In the genomic region with DNA sequence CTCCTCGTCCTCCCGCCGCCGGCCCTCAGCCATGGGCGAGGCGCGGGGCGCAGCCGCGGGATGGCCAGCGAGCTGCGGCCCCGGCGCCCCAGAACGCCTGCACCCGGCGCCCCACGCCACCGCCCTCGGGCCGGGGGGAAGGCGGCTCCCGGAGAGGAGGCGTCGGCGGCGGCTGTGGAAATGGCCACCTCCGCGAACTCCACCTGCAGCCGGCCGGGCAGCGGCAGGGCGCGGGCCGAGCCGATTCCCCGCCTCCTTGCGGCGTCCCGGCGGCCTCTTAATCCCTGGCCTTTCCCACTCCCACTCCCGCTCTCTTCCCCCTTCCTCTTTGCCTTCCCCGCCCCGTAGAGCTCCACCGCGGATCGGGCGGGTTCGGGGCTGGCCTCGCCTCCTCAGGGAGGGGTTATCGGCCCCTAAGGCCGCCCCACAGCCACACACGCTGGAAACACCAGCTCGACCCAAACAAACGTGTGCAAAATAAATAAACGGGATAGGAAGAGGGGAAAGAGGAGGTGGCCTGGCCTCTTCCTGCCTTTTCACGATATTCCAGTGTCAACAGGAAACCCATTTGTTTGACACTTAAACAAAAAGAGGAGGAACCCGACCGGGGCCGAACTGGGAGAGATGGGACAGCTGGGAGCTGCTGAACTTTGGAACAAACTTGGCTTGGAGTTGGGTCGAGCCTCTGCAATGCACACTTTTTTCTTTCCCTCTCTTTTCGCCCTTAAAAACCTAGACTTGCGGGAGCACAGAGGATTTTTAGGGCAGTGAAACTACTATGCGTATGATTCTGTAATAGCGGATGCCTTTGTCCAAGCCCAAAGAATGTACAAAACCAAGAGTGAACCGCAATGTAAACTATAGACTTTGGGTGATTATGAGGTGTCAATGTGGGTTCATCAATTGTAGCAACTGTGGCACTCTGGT, we compare ENCODE assay signal across 1 cellular context.
TF ChIP-seq lines count a peak whose summit lies in the region.

A gene with protein sequence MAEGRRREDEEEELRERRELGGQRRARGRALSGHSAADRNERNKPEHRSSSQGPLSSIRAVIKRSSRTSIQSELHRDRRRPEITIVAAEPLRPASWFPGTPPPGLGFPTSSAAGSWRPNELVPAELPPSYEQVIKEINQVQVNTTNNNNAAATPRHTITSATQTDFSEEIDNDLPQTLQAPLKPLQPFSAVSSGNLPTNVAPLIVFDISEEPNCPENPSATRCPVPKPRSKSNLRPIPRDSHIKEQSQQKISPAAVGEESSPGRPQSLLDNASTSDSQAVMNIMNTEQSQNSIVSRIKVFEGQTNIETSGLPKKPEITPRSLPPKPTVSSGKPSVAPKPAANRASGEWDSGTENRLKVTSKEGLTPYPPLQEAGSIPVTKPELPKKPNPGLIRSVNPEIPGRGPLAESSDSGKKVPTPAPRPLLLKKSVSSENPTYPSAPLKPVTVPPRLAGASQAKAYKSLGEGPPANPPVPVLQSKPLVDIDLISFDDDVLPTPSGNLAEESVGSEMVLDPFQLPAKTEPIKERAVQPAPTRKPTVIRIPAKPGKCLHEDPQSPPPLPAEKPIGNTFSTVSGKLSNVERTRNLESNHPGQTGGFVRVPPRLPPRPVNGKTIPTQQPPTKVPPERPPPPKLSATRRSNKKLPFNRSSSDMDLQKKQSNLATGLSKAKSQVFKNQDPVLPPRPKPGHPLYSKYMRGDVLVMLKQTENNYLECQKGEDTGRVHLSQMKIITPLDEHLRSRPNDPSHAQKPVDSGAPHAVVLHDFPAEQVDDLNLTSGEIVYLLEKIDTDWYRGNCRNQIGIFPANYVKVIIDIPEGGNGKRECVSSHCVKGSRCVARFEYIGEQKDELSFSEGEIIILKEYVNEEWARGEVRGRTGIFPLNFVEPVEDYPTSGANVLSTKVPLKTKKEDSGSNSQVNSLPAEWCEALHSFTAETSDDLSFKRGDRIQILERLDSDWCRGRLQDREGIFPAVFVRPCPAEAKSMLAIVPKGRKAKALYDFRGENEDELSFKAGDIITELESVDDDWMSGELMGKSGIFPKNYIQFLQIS (minus strand): TSS at position 286 of the 927 bp plus-strand sequence. CDS start 253 bp downstream, at position 33.

TF ChIP-seq in HepG2, 621 proteins besides CTCF, POLR2A, EP300 and RAD21 (continued from another document and continues in another):
- TF ChIP-seq HMGXB4 (CRISPR knock-in tag; IDR thresholded peaks at IDR 0.05; ENCODE audit: borderline replicate concordance in 1 of 2, low read depth in 1 of 2) (peak; percentile 37 to 58; a peak in 1 of 4 replicates), ZBTB44 (CRISPR knock-in tag; IDR thresholded peaks at IDR 0.05) (no peak), RAD51 (IDR thresholded peaks at IDR 0.05; ENCODE audit: borderline replicate concordance) (no peak), CBX1 (IDR thresholded peaks at IDR 0.05; ENCODE audit: low read depth) (no peak), CHD2 (IDR thresholded peaks at IDR 0.05; ENCODE audit: low read depth, low read length) (no peak), TFAP4 (IDR thresholded peaks at IDR 0.05; ENCODE audit: borderline replicate concordance, low read depth) (peak; percentile 96), FOSL1 (CRISPR knock-in tag; IDR thresholded peaks at IDR 0.05; ENCODE audit: borderline replicate concordance) (peak; percentile 44; the same call in 1 of the 2 replicates), PRDM15 (CRISPR knock-in tag; IDR thresholded peaks at IDR 0.05) (no peak), ZNF136 (CRISPR knock-in tag; IDR thresholded peaks at IDR 0.05; ENCODE audit: low read depth) (no peak; the same call in 1 of the 2 replicates), GABPA (IDR thresholded peaks at IDR 0.05; ENCODE audit: low read depth, low read length) (no peak), GABPA (CRISPR knock-in tag; IDR thresholded peaks at IDR 0.05; ENCODE audit: low read depth) (peak; percentile 78), RELA (CRISPR knock-in tag; IDR thresholded peaks at IDR 0.05) (peak; percentile 83), GRHL1 (CRISPR knock-in tag; conservative IDR thresholded peaks at IDR 0.05) (no peak), ZNF704 (CRISPR knock-in tag; IDR thresholded peaks at IDR 0.05; ENCODE audit: borderline replicate concordance) (no peak), ZZZ3 (CRISPR knock-in tag; IDR thresholded peaks at IDR 0.05; ENCODE audit: borderline replicate concordance) (no peak), CERS6 (CRISPR knock-in tag; IDR thresholded peaks at IDR 0.05) (no peak), ETV6 (CRISPR knock-in tag; conservative IDR thresholded peaks at IDR 0.05) (peak; percentile 44), MTA1 (CRISPR knock-in tag; IDR thresholded peaks at IDR 0.05; ENCODE audit: borderline replicate concordance) (peak; percentile 89), PREB (CRISPR knock-in tag; IDR thresholded peaks at IDR 0.05) (no peak), ZBTB20 (CRISPR knock-in tag; IDR thresholded peaks at IDR 0.05; ENCODE audit: borderline replicate concordance, low read depth) (peak; percentile 84; the same call in 1 of the 2 replicates)
- TF ChIP-seq, protein P1, sequence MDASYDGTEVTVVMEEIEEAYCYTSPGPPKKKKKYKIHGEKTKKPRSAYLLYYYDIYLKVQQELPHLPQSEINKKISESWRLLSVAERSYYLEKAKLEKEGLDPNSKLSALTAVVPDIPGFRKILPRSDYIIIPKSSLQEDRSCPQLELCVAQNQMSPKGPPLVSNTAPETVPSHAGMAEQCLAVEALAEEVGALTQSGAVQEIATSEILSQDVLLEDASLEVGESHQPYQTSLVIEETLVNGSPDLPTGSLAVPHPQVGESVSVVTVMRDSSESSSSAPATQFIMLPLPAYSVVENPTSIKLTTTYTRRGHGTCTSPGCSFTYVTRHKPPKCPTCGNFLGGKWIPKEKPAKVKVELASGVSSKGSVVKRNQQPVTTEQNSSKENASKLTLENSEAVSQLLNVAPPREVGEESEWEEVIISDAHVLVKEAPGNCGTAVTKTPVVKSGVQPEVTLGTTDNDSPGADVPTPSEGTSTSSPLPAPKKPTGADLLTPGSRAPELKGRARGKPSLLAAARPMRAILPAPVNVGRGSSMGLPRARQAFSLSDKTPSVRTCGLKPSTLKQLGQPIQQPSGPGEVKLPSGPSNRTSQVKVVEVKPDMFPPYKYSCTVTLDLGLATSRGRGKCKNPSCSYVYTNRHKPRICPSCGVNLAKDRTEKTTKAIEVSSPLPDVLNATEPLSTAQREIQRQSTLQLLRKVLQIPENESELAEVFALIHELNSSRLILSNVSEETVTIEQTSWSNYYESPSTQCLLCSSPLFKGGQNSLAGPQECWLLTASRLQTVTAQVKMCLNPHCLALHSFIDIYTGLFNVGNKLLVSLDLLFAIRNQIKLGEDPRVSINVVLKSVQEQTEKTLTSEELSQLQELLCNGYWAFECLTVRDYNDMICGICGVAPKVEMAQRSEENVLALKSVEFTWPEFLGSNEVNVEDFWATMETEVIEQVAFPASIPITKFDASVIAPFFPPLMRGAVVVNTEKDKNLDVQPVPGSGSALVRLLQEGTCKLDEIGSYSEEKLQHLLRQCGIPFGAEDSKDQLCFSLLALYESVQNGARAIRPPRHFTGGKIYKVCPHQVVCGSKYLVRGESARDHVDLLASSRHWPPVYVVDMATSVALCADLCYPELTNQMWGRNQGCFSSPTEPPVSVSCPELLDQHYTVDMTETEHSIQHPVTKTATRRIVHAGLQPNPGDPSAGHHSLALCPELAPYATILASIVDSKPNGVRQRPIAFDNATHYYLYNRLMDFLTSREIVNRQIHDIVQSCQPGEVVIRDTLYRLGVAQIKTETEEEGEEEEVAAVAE (CRISPR knock-in tag; IDR thresholded peaks at IDR 0.05; ENCODE audit: borderline replicate concordance), result peak; percentile 32; the same call in 1 of the 2 replicates
- TF ChIP-seq, protein P2, sequence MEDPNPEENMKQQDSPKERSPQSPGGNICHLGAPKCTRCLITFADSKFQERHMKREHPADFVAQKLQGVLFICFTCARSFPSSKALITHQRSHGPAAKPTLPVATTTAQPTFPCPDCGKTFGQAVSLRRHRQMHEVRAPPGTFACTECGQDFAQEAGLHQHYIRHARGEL (CRISPR knock-in tag; IDR thresholded peaks at IDR 0.05), result no peak
